13 cellular contexts compared by ENCODE assay signal in genomic region chr6:3351105-3351676, GRCh38.
A peak's percentile ranks its signal among the peaks of the same experiment; 100 is the strongest.
DNase-seq lines count a peak whose midpoint lies in the region; ATAC-seq and TF ChIP-seq lines count a peak whose summit lies in the region.
"Had no signal": no experiment of that assay in that cellular context is flagged by ENCODE, and none has a peak within 500 bp of the region (broad histone marks: within the 10 kb centered on the region; RNA-seq: fewer than 3 reads in every experiment).

No MANE protein-coding gene starts in this region.

- in situ Hi-C loops in GM13977 (cut with MboI; ENCODE audit: low pct_unique_long_range_greater_than_20kb, low sequenced_read_pairs, unreplicated experiment), result no loop called here

- H3K4me1 Mint-ChIP-seq in activated CD4-positive, alpha-beta memory T cell treated with anti-CD3 and anti-CD28 coated beads, Interleukin-2, amount 10 ng/mL, durations not matched to agents 7 days and 5 days, result peaks cover 7% of the 10 kb centered on the region

- peaks cover 14% of the 10 kb centered on the region for H3K27me3 Mint-ChIP-seq in activated CD4-positive, alpha-beta memory T cell treated with anti-CD3 and anti-CD28 coated beads, Interleukin-2, amount 10 ng/mL, durations not matched to agents 7 days and 5 days

- CTCF ChIA-PET in activated CD4-positive, alpha-beta memory T cell treated with anti-CD3 and anti-CD28 coated beads, Interleukin-2, amount 10 ng/mL, durations not matched to agents 7 days and 5 days (lab: Charles Lee), result no interaction called here

- TF ChIP-seq CTCF in left lung (IDR thresholded peaks at IDR 0.05), result no peak
- TF ChIP-seq CTCF in GM13977 (IDR thresholded peaks at IDR 0.05; ENCODE audit: extremely low read depth, insufficient read depth, missing control alignments), result no peak

- H3K4me3 ChIP-seq in SK-N-MC (peak overlapping the region; percentile 17; the same call in 1 of the 2 replicates), left lung (no peak overlapping the region)
- H3K4me3 ChIP-seq: gastroesophageal sphincter had no signal

- DNase-seq in NCI-H1105 treated with DMSO at 0.1 percent for 48 hours (lab: John Stamatoyannopoulos, UW) (peak; percentile 68), SK-N-MC (ENCODE audit: low read depth, low spot score) (no peak), left lung (no peak), substantia nigra (lab: John Stamatoyannopoulos, UW) (peak in 17 of 49 donors; percentile 27 to 78 (median 55)), SKM-1 (lab: John Stamatoyannopoulos, UW; ENCODE audit: unreplicated experiment) (no peak), GM13977 (ENCODE audit: low spot score) (no peak)
- DNase-seq in activated CD4-positive, alpha-beta memory T cell treated with anti-CD3 and anti-CD28 coated beads, Interleukin-2, amount 10 ng/mL, durations not matched to agents 7 days and 5 days, result no peak
- DNase-seq: activated T-cell treated with anti-CD3 and anti-CD28 coated beads, Interleukin-2, amount 50 U/mL, for 1 hour; central memory CD4-positive, alpha-beta T cell; DND-41; small intestine; stimulated activated CD8-positive, alpha-beta memory T cell treated with anti-CD3 and anti-CD28 coated beads, Interleukin-4, amount 100 ng/mL, for 48 hours had no signal

- intact Hi-C loops in left lung (cut with DNase I), result no loop called here

- peaks cover 0 to 7% of the 10 kb centered on the region in 2 donors for H3K27me3 ChIP-seq in left lung
- H3K27me3 ChIP-seq: gastroesophageal sphincter had no signal

- peak; percentile 37 for ATAC-seq in left lung
- ATAC-seq: gastroesophageal sphincter had no signal

- H3K9ac ChIP-seq in SK-N-MC (ENCODE audit: insufficient read length), result peak overlapping the region; percentile 6

- H3K27ac ChIP-seq in SK-N-MC (0 out of 2 replicates have a peak overlapping the region, but pooled peaks have one; percentile 25), left lung (peak overlapping the region in 1 of 2 donors; percentile 7), substantia nigra (ENCODE audit: low read depth, low read length, poor library complexity, severe bottlenecking) (peak overlapping the region; percentile 93)

- H3K9me3 ChIP-seq in SK-N-MC (ENCODE audit: low read depth, low read length) (no peaks in the 10 kb centered on the region), left lung (no peaks in the 10 kb centered on the region)
- H3K9me3 ChIP-seq: gastroesophageal sphincter had no signal

- no peaks in the 10 kb centered on the region for H3K9me3 Mint-ChIP-seq in activated CD4-positive, alpha-beta memory T cell treated with anti-CD3 and anti-CD28 coated beads, Interleukin-2, amount 10 ng/mL, durations not matched to agents 7 days and 5 days

- no peak overlapping the region for H3K4me3 Mint-ChIP-seq in activated CD4-positive, alpha-beta memory T cell treated with anti-CD3 and anti-CD28 coated beads, Interleukin-2, amount 10 ng/mL, durations not matched to agents 7 days and 5 days

- POLR2A ChIA-PET in activated CD4-positive, alpha-beta memory T cell treated with anti-CD3 and anti-CD28 coated beads, Interleukin-2, amount 10 ng/mL, durations not matched to agents 7 days and 5 days (lab: Charles Lee), result no interaction called here

- no peaks in the 10 kb centered on the region for H3K36me3 ChIP-seq in SK-N-MC (ENCODE audit: insufficient read depth, low read length)
- H3K36me3 ChIP-seq in left lung, result no peaks in the 10 kb centered on the region
- H3K36me3 ChIP-seq: gastroesophageal sphincter had no signal

- no peak overlapping the region for H3K27ac Mint-ChIP-seq in activated CD4-positive, alpha-beta memory T cell treated with anti-CD3 and anti-CD28 coated beads, Interleukin-2, amount 10 ng/mL, durations not matched to agents 7 days and 5 days

- no peaks in the 10 kb centered on the region for H3K36me3 Mint-ChIP-seq in activated CD4-positive, alpha-beta memory T cell treated with anti-CD3 and anti-CD28 coated beads, Interleukin-2, amount 10 ng/mL, durations not matched to agents 7 days and 5 days (ENCODE audit: low read depth)

- peaks cover 11 to 22% of the 10 kb centered on the region in 2 donors for H3K4me1 ChIP-seq in left lung
